10 cellular contexts compared by ENCODE assay signal in the genomic region with DNA sequence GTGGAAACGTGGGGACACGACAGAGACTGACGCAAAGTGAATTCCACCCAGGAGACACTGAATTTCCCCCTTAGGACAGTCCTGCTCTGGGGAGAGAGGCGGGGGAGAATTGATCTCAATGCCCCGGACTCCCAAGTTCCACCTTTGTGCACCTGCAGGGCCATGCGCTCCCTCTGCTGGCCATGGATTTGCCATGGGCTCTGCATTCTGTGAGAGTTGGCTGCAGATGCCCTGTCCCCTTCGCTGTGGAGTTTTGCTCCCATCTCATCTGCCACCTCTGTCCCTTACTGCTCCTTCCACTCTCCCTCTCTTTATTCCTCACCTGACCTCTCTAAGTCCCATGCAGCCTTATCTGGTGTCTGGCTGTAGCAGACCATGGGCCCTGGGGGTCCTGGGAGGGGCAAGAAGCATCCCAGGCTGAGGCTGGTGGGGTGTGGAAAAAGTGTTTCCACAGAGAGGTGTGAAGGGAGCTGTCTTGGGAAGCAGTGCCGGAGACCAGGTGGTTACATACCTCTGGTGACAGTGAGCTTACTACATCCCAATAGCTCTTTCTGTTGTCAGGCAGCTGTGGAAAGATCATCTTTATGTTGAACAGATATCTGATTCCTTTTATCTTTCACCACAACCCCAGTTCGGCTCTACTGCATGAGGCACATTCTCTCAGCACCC. TPM values are rescaled to one million over a fixed set of nuclear protein-coding genes. Genes with fewer than 3 reads are reported as not detected.
DNase-seq lines count a peak whose midpoint lies in the region; ATAC-seq and TF ChIP-seq lines count a peak whose summit lies in the region.
"Had no signal": no experiment of that assay in that cellular context is flagged by ENCODE, and none has a peak within 500 bp of the region (broad histone marks: within the 10 kb centered on the region; RNA-seq: fewer than 3 reads in every experiment).

No MANE protein-coding gene starts in this region.

- H3K9me3 Mint-ChIP-seq in chondrocyte (ENCODE audit: low read depth) (no peaks in the 10 kb centered on the region), neural crest cell (no peaks in the 10 kb centered on the region)
- H3K9me3 Mint-ChIP-seq: activated B cell treated with CpG ODN at 0.5 μM for 24 hours had no signal

- H3K27ac Mint-ChIP-seq in chondrocyte (ENCODE audit: unreplicated experiment) (no peak overlapping the region), neural crest cell (ENCODE audit: unreplicated experiment) (no peak overlapping the region)
- H3K27ac Mint-ChIP-seq: activated B cell treated with CpG ODN at 0.5 μM for 24 hours; CD4-positive, CD25-positive, alpha-beta regulatory T cell had no signal

- ATAC-seq in HG02884 (IDR thresholded peaks at IDR 0.05; ENCODE audit: unreplicated experiment) = no peak
- ATAC-seq in GM18520 (IDR thresholded peaks at IDR 0.05; ENCODE audit: unreplicated experiment) = no peak

- TF ChIP-seq CTCF in chondrocyte (IDR thresholded peaks at IDR 0.05) (peak; percentile 79), neural crest cell (conservative IDR thresholded peaks at IDR 0.05) (peak; percentile 66)

- H3K4me1 Mint-ChIP-seq in chondrocyte (ENCODE audit: low read depth) (no peaks in the 10 kb centered on the region), neural crest cell (peaks cover 14% of the 10 kb centered on the region)

- H3K36me3 Mint-ChIP-seq in chondrocyte (ENCODE audit: low read depth) (no peaks in the 10 kb centered on the region), neural crest cell (ENCODE audit: low read depth) (no peaks in the 10 kb centered on the region)
- H3K36me3 Mint-ChIP-seq: CD4-positive, CD25-positive, alpha-beta regulatory T cell had no signal

- DNase-seq in NCI-H2107 treated with DMSO at 0.1 percent for 48 hours (lab: John Stamatoyannopoulos, UW; ENCODE audit: unreplicated experiment) = peak; percentile 32
- no peak for DNase-seq in NCI-H2107 (lab: John Stamatoyannopoulos, UW)
- DNase-seq in NCI-H345 treated with DMSO at 0.1 percent for 48 hours (lab: John Stamatoyannopoulos, UW; ENCODE audit: unreplicated experiment) = peak; percentile 15
- DNase-seq in chondrocyte (ENCODE audit: low spot score) = no peak
- DNase-seq in neural crest cell (ENCODE audit: low read depth, low spot score) = peak; percentile 22
- no peak for DNase-seq in effector CD4-positive, alpha-beta T cell
- DNase-seq: activated B cell treated with CpG ODN at 0.5 μM for 24 hours had no signal

- H3K27me3 Mint-ChIP-seq in chondrocyte (ENCODE audit: low read depth) (peaks cover 69% of the 10 kb centered on the region), neural crest cell (ENCODE audit: low read depth) (peaks cover 43% of the 10 kb centered on the region)
- H3K27me3 Mint-ChIP-seq: CD4-positive, CD25-positive, alpha-beta regulatory T cell had no signal

- H3K4me3 Mint-ChIP-seq in chondrocyte (ENCODE audit: unreplicated experiment) = no peak overlapping the region
- H3K4me3 Mint-ChIP-seq in neural crest cell = no peak overlapping the region
- H3K4me3 Mint-ChIP-seq: activated B cell treated with CpG ODN at 0.5 μM for 24 hours; CD4-positive, CD25-positive, alpha-beta regulatory T cell had no signal

RNA-seq across cellular contexts. Expression of a gene that starts 14.3 kb away (rescaled TPM):
- not detected in 3 replicates for total RNA-seq in chondrocyte
- total RNA-seq in neural crest cell = 0.84 TPM in 1 of 2 replicates, not detected in the other
- total RNA-seq: activated B cell treated with CpG ODN at 0.5 μM for 24 hours; CD4-positive, CD25-positive, alpha-beta regulatory T cell had no signal

Comparison
In these comparisons a context has a peak if more than half of its experiments do, and no peak if none do; other contexts are left out.
1. DNase-seq: peak in NCI-H2107 treated with DMSO at 0.1 percent for 48 hours (single experiment), NCI-H345 treated with DMSO at 0.1 percent for 48 hours (single experiment) and neural crest cell (single experiment); none in NCI-H2107 (single experiment), chondrocyte (single experiment) and effector CD4-positive, alpha-beta T cell (single experiment).